ENCODE assay signal across 8 cellular contexts in genomic region chr12:42023733-42024494, GRCh38.
DNase-seq lines count a peak whose midpoint lies in the region; ATAC-seq and TF ChIP-seq lines count a peak whose summit lies in the region.

No MANE protein-coding gene starts in this region.

- CTCF ChIA-PET in activated CD4-positive, alpha-beta T cell treated with anti-CD3 and anti-CD28 coated beads for 36 hours (lab: Charles Lee) = interaction anchor here (0.6 to 2.8 kb wide), 36 partner anchors 9 to 1078 kb away, joined by 3 to 35 read pairs (median 3); no protein-coding TSS in a partner anchor

- peaks cover 0 to 4% (median 2%) of the 10 kb centered on the region in 4 donors for H3K4me1 ChIP-seq in liver (ENCODE audit: control insufficient read depth in 4 of 4, insufficient read depth in 4 of 4, low read length in 3 of 4)

- 8% methylated on average over 25 of the region's 25 CpGs for WGBS in liver

- no peaks in the 10 kb centered on the region for H3K36me3 ChIP-seq in liver (ENCODE audit: control insufficient read depth in 4 of 4, insufficient read depth in 3 of 4, low read depth in 1 of 4, low read length in 3 of 4)

- H3K9me3 ChIP-seq in liver (ENCODE audit: control insufficient read depth in 4 of 4, low read length in 3 of 4) = no peaks in the 10 kb centered on the region

- H3K27me3 ChIP-seq in liver (ENCODE audit: control insufficient read depth in 4 of 4, insufficient read depth in 4 of 4, low read length in 3 of 4) = no peaks in the 10 kb centered on the region

- peaks cover 8% of the 10 kb centered on the region for H3K4me1 Mint-ChIP-seq in activated CD4-positive, alpha-beta T cell treated with anti-CD3 and anti-CD28 coated beads for 36 hours

- no peaks in the 10 kb centered on the region for H3K36me3 Mint-ChIP-seq in activated CD4-positive, alpha-beta T cell treated with anti-CD3 and anti-CD28 coated beads for 36 hours (ENCODE audit: low read depth)

- peak overlapping the region; percentile 39 for H3K4me3 Mint-ChIP-seq in activated CD4-positive, alpha-beta T cell treated with anti-CD3 and anti-CD28 coated beads for 36 hours

- DNase-seq in 8988T = peak; percentile 24
- peak; percentile 59 for DNase-seq in NCI-H2107 (lab: John Stamatoyannopoulos, UW)
- DNase-seq in activated CD4-positive, alpha-beta T cell treated with anti-CD3 and anti-CD28 coated beads for 36 hours = peak; percentile 84
- peak; percentile 85 for DNase-seq in coronary artery (ENCODE audit: low spot score)
- DNase-seq in stimulated activated CD4-positive, alpha-beta T cell treated with anti-CD3 and anti-CD28 coated beads, Interleukin-4, amount 100 ng/mL, for 1 hour = peak; percentile 71

- no peak overlapping the region for H3K27ac Mint-ChIP-seq in activated CD4-positive, alpha-beta T cell treated with anti-CD3 and anti-CD28 coated beads for 36 hours

- H3K9ac ChIP-seq in liver (ENCODE audit: low read depth in 1 of 2, low read length in 2 of 2) = peak overlapping the region in 1 of 2 donors; percentile 28

- peak; percentile 97 to 98 for TF ChIP-seq RAD21 in liver (IDR thresholded peaks at IDR 0.05)

- H3K4me3 ChIP-seq in coronary artery = peak overlapping the region; percentile 72
- H3K4me3 ChIP-seq in liver (ENCODE audit: low read depth in 1 of 3, low read length in 3 of 3) = peak overlapping the region; percentile 11 to 67 (median 49)

- intact Hi-C loops in activated CD4-positive, alpha-beta T cell treated with anti-CD3 and anti-CD28 coated beads for 36 hours (cut with DNase I, micrococcal nuclease) = loop anchor here (1.0 to 10.0 kb wide), 6 partner anchors 348 to 1078 kb away; no protein-coding TSS in a partner anchor

- H3K9me3 Mint-ChIP-seq in activated CD4-positive, alpha-beta T cell treated with anti-CD3 and anti-CD28 coated beads for 36 hours (ENCODE audit: low read depth) = no peaks in the 10 kb centered on the region

- TF ChIP-seq CTCF in coronary artery (IDR thresholded peaks at IDR 0.05) = peak; percentile 88
- peak; percentile 84 for TF ChIP-seq CTCF in liver (IDR thresholded peaks at IDR 0.05; ENCODE audit: low read depth, low read length, missing input control)

- H3K27me3 Mint-ChIP-seq in activated CD4-positive, alpha-beta T cell treated with anti-CD3 and anti-CD28 coated beads for 36 hours = peaks cover 17% of the 10 kb centered on the region

- POLR2A ChIA-PET in activated CD4-positive, alpha-beta T cell treated with anti-CD3 and anti-CD28 coated beads for 36 hours (lab: Charles Lee) = interaction anchor here (1.0 kb wide), 1 partner anchor 310 kb away, joined by 3 read pairs; no protein-coding TSS in a partner anchor

- H3K27ac ChIP-seq in coronary artery (no peak overlapping the region), liver (ENCODE audit: low read depth in 1 of 2, low read length in 2 of 2) (no peak overlapping the region)

- peak; percentile 84 for ATAC-seq in GM18499 (IDR thresholded peaks at IDR 0.05; ENCODE audit: insufficient read depth, unreplicated experiment)
- peak; percentile 85 for ATAC-seq in HG02973 (IDR thresholded peaks at IDR 0.05; ENCODE audit: unreplicated experiment)
- ATAC-seq in activated CD4-positive, alpha-beta T cell treated with anti-CD3 and anti-CD28 coated beads for 36 hours = peak; percentile 86

TF ChIP-seq in liver, 16 proteins besides CTCF, POLR2A, EP300 and RAD21:
- TF ChIP-seq MAX (IDR thresholded peaks at IDR 0.05) (no peak), EGR1 (IDR thresholded peaks at IDR 0.05; ENCODE audit: low read depth in 2 of 2) (no peak), FOXA2 (IDR thresholded peaks at IDR 0.05) (peak; percentile 7), YY1 (IDR thresholded peaks at IDR 0.05) (no peak), JUND (IDR thresholded peaks at IDR 0.05) (no peak), RXRA (IDR thresholded peaks at IDR 0.05) (no peak), GABPA (IDR thresholded peaks at IDR 0.05 in 1 of 2, conservative IDR thresholded peaks at IDR 0.05 in 1 of 2) (no peak)

Comparison
In these comparisons a context has a peak if more than half of its experiments do, and no peak if none do; other contexts are left out.
1. DNase-seq: peak in every context shown above with its lines; median percentile 85 in coronary artery; 84 in activated CD4-positive, alpha-beta T cell treated with anti-CD3 and anti-CD28 coated beads for 36 hours; 71 in stimulated activated CD4-positive, alpha-beta T cell treated with anti-CD3 and anti-CD28 coated beads, Interleukin-4, amount 100 ng/mL, for 1 hour; 59 in NCI-H2107; 24 in 8988T.